8 cellular contexts compared by ENCODE assay signal in genomic region chr1:156284112-156284511, GRCh38. TPM values are rescaled to one million over a fixed set of nuclear protein-coding genes. Genes with fewer than 3 reads are reported as not detected.
DNase-seq lines count a peak whose midpoint lies in the region; ATAC-seq lines count a peak whose summit lies in the region.

Gene TMEM79, plus strand, starts transcription at chr1:156284325. Its CDS starts 902 bp downstream, at chr1:156285227.

- DNase-seq in NCI-H2227 (lab: John Stamatoyannopoulos, UW; ENCODE audit: unreplicated experiment), result peak; percentile 14
- DNase-seq in NCI-H2227 treated with DMSO at 0.1 percent for 48 hours (lab: John Stamatoyannopoulos, UW), result no peak
- DNase-seq in activated CD4-positive, alpha-beta memory T cell treated with anti-CD3 and anti-CD28 coated beads, Interleukin-2, amount 10 ng/mL, durations not matched to agents 7 days and 5 days, result no peak
- no peak for DNase-seq in stimulated activated naive B cell treated with anti-CD40 and anti-IgM and Interleukin-4, amounts not matched to agents 10 μg/mL and 1 μg/mL and 100 μg/mL, for 72 hours
- no peak for DNase-seq in ecto neural progenitor cell (ENCODE audit: low spot score)
- no peak for DNase-seq in activated effector memory CD4-positive, alpha-beta T cell treated with Interleukin-2 at 50 U/mL for 16 hours

- POLR2A ChIA-PET in activated CD4-positive, alpha-beta memory T cell treated with anti-CD3 and anti-CD28 coated beads, Interleukin-2, amount 10 ng/mL, durations not matched to agents 7 days and 5 days (lab: Charles Lee), result interaction anchor here (0.9 to 6.0 kb wide), 11 partner anchors 8 to 187 kb away, joined by 3 to 67 read pairs (median 12); partner anchors contain the start of genes CCT3, GLMP, SLC25A44 and TSACC

- no peaks in the 10 kb centered on the region for H3K27me3 Mint-ChIP-seq in activated CD4-positive, alpha-beta memory T cell treated with anti-CD3 and anti-CD28 coated beads, Interleukin-2, amount 10 ng/mL, durations not matched to agents 7 days and 5 days
- no peaks in the 10 kb centered on the region for H3K27me3 Mint-ChIP-seq in stimulated activated naive B cell treated with anti-CD40 and anti-IgM and Interleukin-4, amounts not matched to agents 10 μg/mL and 1 μg/mL and 100 μg/mL, for 72 hours

- no peak for ATAC-seq in stimulated activated naive B cell treated with anti-CD40 and anti-IgM and Interleukin-4, amounts not matched to agents 10 μg/mL and 1 μg/mL and 100 μg/mL, for 72 hours (replicated peaks)
- ATAC-seq in HG03439 (IDR thresholded peaks at IDR 0.05; ENCODE audit: unreplicated experiment), result no peak

- peaks cover 16% of the 10 kb centered on the region for H3K36me3 Mint-ChIP-seq in activated CD4-positive, alpha-beta memory T cell treated with anti-CD3 and anti-CD28 coated beads, Interleukin-2, amount 10 ng/mL, durations not matched to agents 7 days and 5 days (ENCODE audit: low read depth)
- peaks cover 16 to 41% of the 10 kb centered on the region in 2 donors for H3K36me3 Mint-ChIP-seq in stimulated activated naive B cell treated with anti-CD40 and anti-IgM and Interleukin-4, amounts not matched to agents 10 μg/mL and 1 μg/mL and 100 μg/mL, for 72 hours

- peak within 1 kb of the TSS; percentile 81 for H3K27ac Mint-ChIP-seq in activated CD4-positive, alpha-beta memory T cell treated with anti-CD3 and anti-CD28 coated beads, Interleukin-2, amount 10 ng/mL, durations not matched to agents 7 days and 5 days
- peak within 1 kb of the TSS; percentile 97 for H3K27ac Mint-ChIP-seq in stimulated activated naive B cell treated with anti-CD40 and anti-IgM and Interleukin-4, amounts not matched to agents 10 μg/mL and 1 μg/mL and 100 μg/mL, for 72 hours

- H3K4me1 Mint-ChIP-seq in activated CD4-positive, alpha-beta memory T cell treated with anti-CD3 and anti-CD28 coated beads, Interleukin-2, amount 10 ng/mL, durations not matched to agents 7 days and 5 days, result peaks cover 39% of the 10 kb centered on the region
- peaks cover 25 to 40% of the 10 kb centered on the region in 2 donors for H3K4me1 Mint-ChIP-seq in stimulated activated naive B cell treated with anti-CD40 and anti-IgM and Interleukin-4, amounts not matched to agents 10 μg/mL and 1 μg/mL and 100 μg/mL, for 72 hours

- H3K4me3 ChIP-seq in iPS-11a (ENCODE audit: low read depth, low read length), result peak within 1 kb of the TSS; percentile 88

- no peaks in the 10 kb centered on the region for H3K9me3 Mint-ChIP-seq in activated CD4-positive, alpha-beta memory T cell treated with anti-CD3 and anti-CD28 coated beads, Interleukin-2, amount 10 ng/mL, durations not matched to agents 7 days and 5 days
- no peaks in the 10 kb centered on the region for H3K9me3 Mint-ChIP-seq in stimulated activated naive B cell treated with anti-CD40 and anti-IgM and Interleukin-4, amounts not matched to agents 10 μg/mL and 1 μg/mL and 100 μg/mL, for 72 hours

- CTCF ChIA-PET in activated CD4-positive, alpha-beta memory T cell treated with anti-CD3 and anti-CD28 coated beads, Interleukin-2, amount 10 ng/mL, durations not matched to agents 7 days and 5 days (lab: Charles Lee), result interaction anchor here (0.6 to 2.8 kb wide), 4 partner anchors 33 to 157 kb away, joined by 4 to 8 read pairs (median 6); no protein-coding TSS in a partner anchor

- peak within 1 kb of the TSS; percentile 86 for H3K4me3 Mint-ChIP-seq in activated CD4-positive, alpha-beta memory T cell treated with anti-CD3 and anti-CD28 coated beads, Interleukin-2, amount 10 ng/mL, durations not matched to agents 7 days and 5 days
- H3K4me3 Mint-ChIP-seq in stimulated activated naive B cell treated with anti-CD40 and anti-IgM and Interleukin-4, amounts not matched to agents 10 μg/mL and 1 μg/mL and 100 μg/mL, for 72 hours, result peak within 1 kb of the TSS; percentile 88 to 90

RNA-seq across cellular contexts. Expression of gene TMEM79, which starts in this region (rescaled TPM):
- total RNA-seq in activated CD4-positive, alpha-beta memory T cell treated with anti-CD3 and anti-CD28 coated beads, Interleukin-2, amount 10 ng/mL, durations not matched to agents 7 days and 5 days, result 1 to 10 TPM; 8.9 to 9.1 TPM
